2 cellular contexts compared by ENCODE assay signal in the genomic region with DNA sequence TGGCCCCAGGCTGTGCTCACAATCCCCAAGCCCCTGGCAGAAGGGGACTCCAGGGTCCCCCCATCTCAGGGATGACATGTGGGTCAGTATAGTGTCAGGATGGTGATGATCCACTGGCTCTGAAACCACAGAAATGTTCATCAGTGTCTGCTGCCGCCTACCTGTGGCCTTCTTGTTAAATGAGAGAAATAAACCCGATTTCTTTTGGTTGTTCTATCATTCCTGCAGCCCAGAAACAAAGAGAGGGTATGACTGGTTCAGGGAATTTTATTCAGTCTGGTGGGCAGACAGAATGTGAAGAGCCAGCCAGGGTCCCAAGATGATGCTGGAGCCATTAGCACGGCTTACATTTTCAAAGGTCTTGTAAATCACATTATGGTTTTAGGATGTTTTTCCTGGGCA.
TF ChIP-seq lines count a peak whose summit lies in the region.

No MANE protein-coding gene starts in this region.

TF ChIP-seq in HCT116, 20 proteins besides CTCF, POLR2A, EP300 and RAD21:
- TF ChIP-seq, protein P1, sequence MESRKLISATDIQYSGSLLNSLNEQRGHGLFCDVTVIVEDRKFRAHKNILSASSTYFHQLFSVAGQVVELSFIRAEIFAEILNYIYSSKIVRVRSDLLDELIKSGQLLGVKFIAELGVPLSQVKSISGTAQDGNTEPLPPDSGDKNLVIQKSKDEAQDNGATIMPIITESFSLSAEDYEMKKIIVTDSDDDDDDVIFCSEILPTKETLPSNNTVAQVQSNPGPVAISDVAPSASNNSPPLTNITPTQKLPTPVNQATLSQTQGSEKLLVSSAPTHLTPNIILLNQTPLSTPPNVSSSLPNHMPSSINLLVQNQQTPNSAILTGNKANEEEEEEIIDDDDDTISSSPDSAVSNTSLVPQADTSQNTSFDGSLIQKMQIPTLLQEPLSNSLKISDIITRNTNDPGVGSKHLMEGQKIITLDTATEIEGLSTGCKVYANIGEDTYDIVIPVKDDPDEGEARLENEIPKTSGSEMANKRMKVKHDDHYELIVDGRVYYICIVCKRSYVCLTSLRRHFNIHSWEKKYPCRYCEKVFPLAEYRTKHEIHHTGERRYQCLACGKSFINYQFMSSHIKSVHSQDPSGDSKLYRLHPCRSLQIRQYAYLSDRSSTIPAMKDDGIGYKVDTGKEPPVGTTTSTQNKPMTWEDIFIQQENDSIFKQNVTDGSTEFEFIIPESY (IDR thresholded peaks at IDR 0.05; ENCODE audit: extremely low read depth, insufficient replicate concordance, low read length): no peak
- no peak for TF ChIP-seq TCF7L2 (IDR thresholded peaks at IDR 0.05; ENCODE audit: borderline replicate concordance, extremely low read depth, insufficient read depth, insufficient read length)
- TF ChIP-seq ZNF274 (IDR thresholded peaks at IDR 0.05; ENCODE audit: low read depth, low read length): no peak
- TF ChIP-seq FOSL1 (IDR thresholded peaks at IDR 0.05; ENCODE audit: low read depth): no peak
- TF ChIP-seq CEBPB (IDR thresholded peaks at IDR 0.05; ENCODE audit: low read depth): no peak
- TF ChIP-seq ZFX (IDR thresholded peaks at IDR 0.05): no peak
- no peak for TF ChIP-seq JUND (IDR thresholded peaks at IDR 0.05)
- no peak for TF ChIP-seq EZH2 (IDR thresholded peaks at IDR 0.05)
- TF ChIP-seq ATF3 (IDR thresholded peaks at IDR 0.05): no peak
- no peak for TF ChIP-seq MAX (IDR thresholded peaks at IDR 0.05)
- no peak for TF ChIP-seq SRF (IDR thresholded peaks at IDR 0.05; ENCODE audit: low read depth)
- TF ChIP-seq EGR1 (IDR thresholded peaks at IDR 0.05; ENCODE audit: low read depth): no peak
- TF ChIP-seq CBX3 (IDR thresholded peaks at IDR 0.05; ENCODE audit: low read depth): no peak
- no peak for TF ChIP-seq YY1 (IDR thresholded peaks at IDR 0.05; ENCODE audit: extremely low read depth, insufficient replicate concordance, low read depth, low read length)
- no peak for TF ChIP-seq REST (IDR thresholded peaks at IDR 0.05; ENCODE audit: low read depth)
- no peak for TF ChIP-seq SP1 (IDR thresholded peaks at IDR 0.05; ENCODE audit: low read depth)
- TF ChIP-seq POLR2AphosphoS5 (IDR thresholded peaks at IDR 0.05; ENCODE audit: low read depth, low read length): no peak
- TF ChIP-seq EZH2phosphoT487 (IDR thresholded peaks at IDR 0.05; ENCODE audit: borderline replicate concordance): no peak
- no peak for TF ChIP-seq SIN3A (IDR thresholded peaks at IDR 0.05; ENCODE audit: low read depth)
- TF ChIP-seq ELF1 (IDR thresholded peaks at IDR 0.05; ENCODE audit: borderline replicate concordance, low read depth): no peak

TF ChIP-seq in K562, 482 proteins besides CTCF, POLR2A, EP300 and RAD21 (continued from another document):
- TF ChIP-seq ZNF639 (CRISPR knock-in tag; conservative IDR thresholded peaks at IDR 0.05 in 1 of 2, IDR thresholded peaks at IDR 0.05 in 1 of 2) (0 out of 4 replicates have a peak, but pooled peaks of 1 of the 2 experiments have one; percentile 12), DEAF1 (CRISPR knock-in tag; IDR thresholded peaks at IDR 0.05) (peak; percentile 49), BDP1 (IDR thresholded peaks at IDR 0.05; ENCODE audit: insufficient read depth, insufficient read length) (no peak), NFE2 (IDR thresholded peaks at IDR 0.05; ENCODE audit: low read depth) (no peak), CBX2 (IDR thresholded peaks at IDR 0.05; ENCODE audit: insufficient read depth, low read length, poor library complexity, severe bottlenecking) (no peak), YY1 (IDR thresholded peaks at IDR 0.05; ENCODE audit: borderline replicate concordance in 1 of 3, control insufficient read depth in 1 of 3, extremely low read depth in 1 of 3, insufficient read depth in 3 of 3, insufficient read length in 1 of 3, insufficient replicate concordance in 2 of 3, low read depth in 1 of 3, low read length in 2 of 3) (no peak), ZNF766 (CRISPR knock-in tag; conservative IDR thresholded peaks at IDR 0.05) (peak; percentile 28; the same call in 1 of the 2 replicates), CBX5 (IDR thresholded peaks at IDR 0.05; ENCODE audit: borderline replicate concordance, low read depth) (no peak), MEF2A (IDR thresholded peaks at IDR 0.05; ENCODE audit: control insufficient read depth, low read depth, low read length) (no peak), KLF6 (CRISPR knock-in tag; IDR thresholded peaks at IDR 0.05; ENCODE audit: borderline replicate concordance) (no peak), SOX6 (IDR thresholded peaks at IDR 0.05) (no peak), MECOM (CRISPR knock-in tag; IDR thresholded peaks at IDR 0.05) (0 out of 2 replicates have a peak, but pooled peaks have one; percentile 59), CTBP1 (IDR thresholded peaks at IDR 0.05; ENCODE audit: borderline replicate concordance) (peak; percentile 50; the same call in 1 of the 2 replicates), JUND (IDR thresholded peaks at IDR 0.05; ENCODE audit: borderline replicate concordance, low read depth, low read length) (no peak), JUND (tag; IDR thresholded peaks at IDR 0.05; ENCODE audit: borderline replicate concordance, low read depth, low read length) (0 out of 3 replicates have a peak, but pooled peaks have one; percentile 10), NONO (IDR thresholded peaks at IDR 0.05; ENCODE audit: low read depth in 2 of 2, low read length in 1 of 2) (no peak), MEIS2 (IDR thresholded peaks at IDR 0.05; ENCODE audit: partially characterized antibody) (peak; percentile 18), RFX1 (IDR thresholded peaks at IDR 0.05) (no peak)
- TF ChIP-seq, protein P2, sequence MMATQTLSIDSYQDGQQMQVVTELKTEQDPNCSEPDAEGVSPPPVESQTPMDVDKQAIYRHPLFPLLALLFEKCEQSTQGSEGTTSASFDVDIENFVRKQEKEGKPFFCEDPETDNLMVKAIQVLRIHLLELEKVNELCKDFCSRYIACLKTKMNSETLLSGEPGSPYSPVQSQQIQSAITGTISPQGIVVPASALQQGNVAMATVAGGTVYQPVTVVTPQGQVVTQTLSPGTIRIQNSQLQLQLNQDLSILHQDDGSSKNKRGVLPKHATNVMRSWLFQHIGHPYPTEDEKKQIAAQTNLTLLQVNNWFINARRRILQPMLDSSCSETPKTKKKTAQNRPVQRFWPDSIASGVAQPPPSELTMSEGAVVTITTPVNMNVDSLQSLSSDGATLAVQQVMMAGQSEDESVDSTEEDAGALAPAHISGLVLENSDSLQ (IDR thresholded peaks at IDR 0.05): 0 out of 2 replicates have a peak, but pooled peaks have one; percentile 15
